ENCODE assay signal across 8 cellular contexts in the genomic region with DNA sequence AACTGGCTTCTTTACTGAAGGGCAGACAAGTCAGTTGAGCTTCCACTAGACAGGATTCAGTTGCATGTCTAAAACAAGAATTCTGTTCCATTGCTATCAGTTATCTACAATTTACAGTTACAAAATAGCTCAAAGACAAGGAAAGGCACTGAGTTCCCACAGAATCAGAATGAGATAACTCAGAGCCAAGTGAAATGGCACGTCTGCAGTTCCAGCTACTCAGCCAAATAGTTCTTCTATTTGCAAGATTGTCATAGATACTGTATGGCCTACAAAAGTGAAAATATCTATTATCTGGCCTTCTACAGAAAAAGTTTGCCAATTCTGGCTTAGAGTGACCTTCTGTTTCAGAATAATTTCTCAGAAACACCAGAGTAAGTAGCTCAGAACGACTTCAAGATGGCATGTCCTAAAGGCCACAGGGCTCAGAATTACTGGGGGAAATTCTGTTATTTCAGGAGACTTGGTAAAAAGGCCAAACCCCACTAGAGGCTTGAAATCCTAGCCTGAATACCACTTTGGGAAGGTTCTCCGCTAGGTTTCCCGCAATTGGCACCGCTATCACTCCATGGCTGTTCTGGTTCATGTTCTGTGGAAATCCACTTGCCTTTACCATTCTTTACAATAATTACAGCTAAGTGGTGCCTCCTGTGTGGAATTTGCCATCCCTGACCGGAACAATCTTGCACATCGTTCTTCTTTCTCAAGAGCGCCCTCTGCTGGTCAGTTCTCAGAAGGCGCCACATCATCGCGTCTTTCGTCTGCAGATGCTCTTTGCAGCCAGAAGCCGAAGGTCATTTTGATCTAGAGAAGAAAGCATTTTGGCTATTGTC. TPM values are rescaled to one million over a fixed set of nuclear protein-coding genes. Genes with fewer than 3 reads are reported as not detected.
DNase-seq lines count a peak whose midpoint lies in the region; ATAC-seq, FAIRE-seq and TF ChIP-seq lines count a peak whose summit lies in the region.

No MANE protein-coding gene starts in this region.

- peak overlapping the region in 1 of 2 experiments; percentile 55; a peak in 1 of 4 replicates for H3K27ac ChIP-seq in SK-N-SH (ENCODE audit: low read depth in 2 of 2, low read length in 1 of 2)

- H3K9me3 ChIP-seq in SK-N-SH, result no peaks in the 10 kb centered on the region

- no peaks in the 10 kb centered on the region for H3K9me2 ChIP-seq in SK-N-SH

- H3F3A ChIP-seq in SK-N-SH (replicated peaks; ENCODE audit: insufficient read depth), result no peaks in the 10 kb centered on the region

- H3K36me3 ChIP-seq in SK-N-SH (replicated peaks in 1 of 2; ENCODE audit: control insufficient read depth in 1 of 2, insufficient read depth in 2 of 2, low read length in 1 of 2), result no peaks in the 10 kb centered on the region

- no peak for TF ChIP-seq EP300 in SK-N-SH (IDR thresholded peaks at IDR 0.05; ENCODE audit: borderline replicate concordance in 1 of 2, low read depth in 1 of 2, low read length in 1 of 2)

- peak; percentile 99 for FAIRE-seq in urothelium cell line (lab: Jason Lieb, UNC)

- H4K20me1 ChIP-seq in SK-N-SH (ENCODE audit: insufficient read depth), result no peaks in the 10 kb centered on the region

- intact Hi-C loops in Right ventricle myocardium inferior (cut with DNase I), result loop anchor here (2.0 to 5.0 kb wide), 3 partner anchors 116 to 696 kb away; partner anchors contain the start of gene GNG2
- intact Hi-C loops in posterior vena cava (cut with DNase I), result loop anchor here in 1 of 2 donors (5.0 kb wide), 1 partner anchor 696 kb away; no protein-coding TSS in a partner anchor

- CTCF ChIA-PET in SK-N-SH (lab: Yijun Ruan, JAX), result interaction anchor here (0.6 to 7.1 kb wide), 56 partner anchors 8 to 956 kb away, joined by 3 to 81 read pairs (median 4); partner anchors contain the start of genes FRMD6, GNG2 and RTRAF

- no peaks in the 10 kb centered on the region for H3K27me3 ChIP-seq in SK-N-SH (ENCODE audit: insufficient read depth)

- TF ChIP-seq RAD21 in SK-N-SH (IDR thresholded peaks at IDR 0.05; ENCODE audit: low read length), result peak; percentile 93

- 24% methylated on average over 13 of the region's 13 CpGs for WGBS in SK-N-SH (ENCODE audit: low lambda C conversion rate)

- H3K79me2 ChIP-seq in SK-N-SH (ENCODE audit: insufficient read depth), result no peaks in the 10 kb centered on the region

- H3K4me2 ChIP-seq in SK-N-SH, result no peak overlapping the region

- H3K4me1 ChIP-seq in SK-N-SH (ENCODE audit: control insufficient read depth in 1 of 2, insufficient read depth in 2 of 2, low read depth in 1 of 2, low read length in 1 of 2), result peaks cover 0 to 2% of the 10 kb centered on the region in 2 experiments; a peak in 2 of 4 replicates

- H3K9ac ChIP-seq in SK-N-SH, result no peak overlapping the region

- H2AFZ ChIP-seq in SK-N-SH (ENCODE audit: low read depth), result peak overlapping the region; percentile 60; the same call in 1 of the 2 replicates

- TF ChIP-seq CTCF in SK-N-SH (IDR thresholded peaks at IDR 0.05), result peak; percentile 91

- peak; percentile 86 for DNase-seq in CD1c-positive myeloid dendritic cell (ENCODE audit: extremely low spot score)
- peak; percentile 73 for DNase-seq in NCI-H1105 (lab: John Stamatoyannopoulos, UW)
- peak; percentile 63 for DNase-seq in SK-N-SH
- peak; percentile 79 for DNase-seq in activated naive CD4-positive, alpha-beta T cell treated with anti-CD3 and anti-CD28 coated beads, Interleukin-2, amount 50 U/mL, for 16 hours
- DNase-seq in Right ventricle myocardium inferior (ENCODE audit: missing footprints), result peak; percentile 84
- peak; percentile 93 for DNase-seq in posterior vena cava (ENCODE audit: low spot score)
- peak; percentile 86 for DNase-seq in urothelium cell line (ENCODE audit: low spot score)

- no peak overlapping the region; a peak in 1 of 4 replicates for H3K4me3 ChIP-seq in SK-N-SH (ENCODE audit: low read depth in 2 of 2, low read length in 1 of 2)

- ATAC-seq in GM21619 (IDR thresholded peaks at IDR 0.05; ENCODE audit: unreplicated experiment), result peak; percentile 56
- peak; percentile 75 for ATAC-seq in Right ventricle myocardium inferior

- POLR2A ChIA-PET in SK-N-SH (lab: Yijun Ruan, JAX), result interaction anchor here (0.6 to 2.0 kb wide), 2 partner anchors 9 to 118 kb away, joined by 3 to 9 read pairs; partner anchors contain the start of gene GNG2

TF ChIP-seq in SK-N-SH, 30 proteins besides CTCF, POLR2A, EP300 and RAD21:
- TF ChIP-seq, protein P1, sequence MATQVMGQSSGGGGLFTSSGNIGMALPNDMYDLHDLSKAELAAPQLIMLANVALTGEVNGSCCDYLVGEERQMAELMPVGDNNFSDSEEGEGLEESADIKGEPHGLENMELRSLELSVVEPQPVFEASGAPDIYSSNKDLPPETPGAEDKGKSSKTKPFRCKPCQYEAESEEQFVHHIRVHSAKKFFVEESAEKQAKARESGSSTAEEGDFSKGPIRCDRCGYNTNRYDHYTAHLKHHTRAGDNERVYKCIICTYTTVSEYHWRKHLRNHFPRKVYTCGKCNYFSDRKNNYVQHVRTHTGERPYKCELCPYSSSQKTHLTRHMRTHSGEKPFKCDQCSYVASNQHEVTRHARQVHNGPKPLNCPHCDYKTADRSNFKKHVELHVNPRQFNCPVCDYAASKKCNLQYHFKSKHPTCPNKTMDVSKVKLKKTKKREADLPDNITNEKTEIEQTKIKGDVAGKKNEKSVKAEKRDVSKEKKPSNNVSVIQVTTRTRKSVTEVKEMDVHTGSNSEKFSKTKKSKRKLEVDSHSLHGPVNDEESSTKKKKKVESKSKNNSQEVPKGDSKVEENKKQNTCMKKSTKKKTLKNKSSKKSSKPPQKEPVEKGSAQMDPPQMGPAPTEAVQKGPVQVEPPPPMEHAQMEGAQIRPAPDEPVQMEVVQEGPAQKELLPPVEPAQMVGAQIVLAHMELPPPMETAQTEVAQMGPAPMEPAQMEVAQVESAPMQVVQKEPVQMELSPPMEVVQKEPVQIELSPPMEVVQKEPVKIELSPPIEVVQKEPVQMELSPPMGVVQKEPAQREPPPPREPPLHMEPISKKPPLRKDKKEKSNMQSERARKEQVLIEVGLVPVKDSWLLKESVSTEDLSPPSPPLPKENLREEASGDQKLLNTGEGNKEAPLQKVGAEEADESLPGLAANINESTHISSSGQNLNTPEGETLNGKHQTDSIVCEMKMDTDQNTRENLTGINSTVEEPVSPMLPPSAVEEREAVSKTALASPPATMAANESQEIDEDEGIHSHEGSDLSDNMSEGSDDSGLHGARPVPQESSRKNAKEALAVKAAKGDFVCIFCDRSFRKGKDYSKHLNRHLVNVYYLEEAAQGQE (IDR thresholded peaks at IDR 0.05; ENCODE audit: low read depth, low read length), result no peak
- TF ChIP-seq RCOR1 (IDR thresholded peaks at IDR 0.05; ENCODE audit: low read length) (0 out of 2 replicates have a peak, but pooled peaks have one; percentile 28), SMC3 (IDR thresholded peaks at IDR 0.05; ENCODE audit: low read depth, low read length) (peak; percentile 90)
TF ChIP-seq in SK-N-SH: peak in this region for 2.

RNA-seq across cellular contexts. Expression of gene RTRAF, which starts 10.6 kb away (rescaled TPM):
- 42.5 and 43.6 TPM in 2 replicates for polyA plus RNA-seq in SK-N-SH (2012; rRNA removed)
- polyA plus RNA-seq in SK-N-SH (2012; cell fraction: cytosol; rRNA removed), result 68.2 and 96.1 TPM in 2 replicates
- polyA plus RNA-seq in SK-N-SH (2012; cell fraction: nucleus; rRNA removed), result 12.3 and 26.7 TPM in 2 replicates
- total RNA-seq in Right ventricle myocardium inferior, result 276 TPM
- 100 to 1,000 TPM; 128 to 131 TPM for total RNA-seq in posterior vena cava
